Comparison of ENCODE assay signal across 8 cellular contexts in the genomic region with DNA sequence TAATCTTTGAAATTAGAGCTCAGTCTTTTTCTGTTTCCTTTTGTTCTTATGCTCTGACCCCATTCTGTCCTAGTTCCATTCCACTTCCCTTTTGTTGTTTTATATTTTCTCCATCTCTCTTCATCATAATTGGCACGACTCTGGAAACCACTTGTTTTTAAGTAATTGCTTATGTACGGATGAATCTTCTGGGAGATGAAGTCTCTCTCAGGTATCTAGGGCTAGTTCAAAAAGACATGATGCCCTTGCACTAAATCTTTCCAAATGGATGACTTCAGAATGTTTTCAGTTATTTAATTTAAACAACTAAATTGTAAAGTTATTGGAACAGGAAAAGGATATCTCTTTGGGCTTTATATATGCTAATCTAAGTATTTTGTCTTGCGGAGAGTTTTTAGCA. TPM values are rescaled to one million over a fixed set of nuclear protein-coding genes. Genes with fewer than 3 reads are reported as not detected.
"Had no signal": no experiment of that assay in that cellular context is flagged by ENCODE, and none has a peak within 500 bp of the region (broad histone marks: within the 10 kb centered on the region; RNA-seq: fewer than 3 reads in every experiment).

TSS of gene OR6F1 (minus strand) at position 101 of the 400 bp plus-strand sequence. CDS start 3,891 bp downstream, outside the sequence.

- DNase-seq: IMR-90, KBM-7, KG1 had no signal

- H3K27ac Mint-ChIP-seq: IgD-negative memory B cell had no signal

- H3K36me3 Mint-ChIP-seq: IgD-negative memory B cell had no signal

- H3K9me3 Mint-ChIP-seq: IgD-negative memory B cell had no signal

- ATAC-seq: HepG2, K562 had no signal

- H3K4me3 Mint-ChIP-seq: IgD-negative memory B cell had no signal

- H3K4me1 Mint-ChIP-seq: IgD-negative memory B cell had no signal

RNA-seq across cellular contexts. Expression of gene OR6F1, which starts in this region (rescaled TPM):
- total RNA-seq: HepG2, HT-29, HT1080, IMR-90, K562 had no signal
